8 cellular contexts compared by ENCODE assay signal in genomic region chr6:42049116-42049809, GRCh38. TPM values are rescaled to one million over a fixed set of nuclear protein-coding genes. Genes with fewer than 3 reads are reported as not detected.
DNase-seq lines count a peak whose midpoint lies in the region; FAIRE-seq and TF ChIP-seq lines count a peak whose summit lies in the region.

No MANE protein-coding gene starts in this region.

- H3K9me3 Mint-ChIP-seq in activated naive CD4-positive, alpha-beta T cell treated with anti-CD3 and anti-CD28 coated beads, Interleukin-2, amount 50 U/mL, for 24 hours: no peaks in the 10 kb centered on the region
- H3K9me3 Mint-ChIP-seq in astrocyte (ENCODE audit: unreplicated experiment): no peaks in the 10 kb centered on the region

- H3K4me1 ChIP-seq in astrocyte (ENCODE audit: insufficient read depth, low read length) (peaks cover 18% of the 10 kb centered on the region), tibial nerve (peaks cover 6 to 77% (median 50%) of the 10 kb centered on the region in 4 donors)

- H3K4me3 Mint-ChIP-seq in activated naive CD4-positive, alpha-beta T cell treated with anti-CD3 and anti-CD28 coated beads, Interleukin-2, amount 50 U/mL, for 24 hours: peak overlapping the region; percentile 97
- peak overlapping the region; percentile 85 for H3K4me3 Mint-ChIP-seq in astrocyte (ENCODE audit: unreplicated experiment)

- H3K27me3 ChIP-seq in astrocyte (ENCODE audit: insufficient read depth, low read length) (peaks cover 17% of the 10 kb centered on the region), tibial nerve (no peaks in the 10 kb centered on the region)

- H3K27ac ChIP-seq in astrocyte (ENCODE audit: low read depth, low read length) (no peak overlapping the region), tibial nerve (peak overlapping the region; percentile 86 to 98 (median 90))

- no peaks in the 10 kb centered on the region for H3K27me3 Mint-ChIP-seq in activated naive CD4-positive, alpha-beta T cell treated with anti-CD3 and anti-CD28 coated beads, Interleukin-2, amount 50 U/mL, for 24 hours
- no peaks in the 10 kb centered on the region for H3K27me3 Mint-ChIP-seq in astrocyte (ENCODE audit: low read depth, unreplicated experiment)

- peaks cover 7% of the 10 kb centered on the region for H4K20me1 ChIP-seq in astrocyte (ENCODE audit: insufficient read depth, low read length)

- DNase-seq in activated naive CD4-positive, alpha-beta T cell (lab: John Stamatoyannopoulos, UW): no peak
- DNase-seq in astrocyte (ENCODE audit: low read depth) (no peak), lower leg skin (ENCODE audit: low spot score in 2 of 2) (peak in 1 of 2 donors; percentile 89), tibial nerve (ENCODE audit: low spot score in 2 of 2) (no peak), cerebellar cortex (ENCODE audit: low spot score) (no peak), NCI-H187 treated with DMSO at 0.1 percent for 48 hours (lab: John Stamatoyannopoulos, UW) (no peak), frontal cortex (ENCODE audit: low spot score in 2 of 2) (no peak)

- H3K9me3 ChIP-seq in astrocyte (ENCODE audit: insufficient read depth, low read depth, low read length) (no peaks in the 10 kb centered on the region), tibial nerve (no peaks in the 10 kb centered on the region)

- peak overlapping the region; percentile 66 for H3K9ac ChIP-seq in astrocyte (ENCODE audit: low read length)

- H3K4me1 Mint-ChIP-seq in activated naive CD4-positive, alpha-beta T cell treated with anti-CD3 and anti-CD28 coated beads, Interleukin-2, amount 50 U/mL, for 24 hours: peaks cover 75% of the 10 kb centered on the region
- peaks cover 31% of the 10 kb centered on the region for H3K4me1 Mint-ChIP-seq in astrocyte (ENCODE audit: low read depth, unreplicated experiment)

- peaks cover 5% of the 10 kb centered on the region for H3K36me3 Mint-ChIP-seq in activated naive CD4-positive, alpha-beta T cell treated with anti-CD3 and anti-CD28 coated beads, Interleukin-2, amount 50 U/mL, for 24 hours
- H3K36me3 Mint-ChIP-seq in astrocyte (ENCODE audit: low read depth, unreplicated experiment): no peaks in the 10 kb centered on the region

- peak overlapping the region; percentile 92 for H3K4me2 ChIP-seq in astrocyte (ENCODE audit: low read length)

- no peak for FAIRE-seq in astrocyte (lab: Jason Lieb, UNC)
- no peak for FAIRE-seq in frontal cortex (lab: Jason Lieb, UNC)

- H3K4me3 ChIP-seq in astrocyte (ENCODE audit: insufficient read depth, low read depth, low read length) (peak overlapping the region; percentile 64), lower leg skin (ENCODE audit: low read depth, poor library complexity, severe bottlenecking) (peak overlapping the region; percentile 75), tibial nerve (peak overlapping the region; percentile 55 to 87 (median 69))

- peak overlapping the region; percentile 90 for H2AFZ ChIP-seq in astrocyte (ENCODE audit: low read depth, low read length)

- intact Hi-C loops in lower leg skin (cut with DNase I; ENCODE audit: low total_unique reads): no loop called here

- H3K36me3 ChIP-seq in astrocyte (ENCODE audit: insufficient read depth, low read length): no peaks in the 10 kb centered on the region
- peaks cover 0 to 27% (median 0%) of the 10 kb centered on the region in 3 donors for H3K36me3 ChIP-seq in tibial nerve

- TF ChIP-seq POLR2A in lower leg skin (IDR thresholded peaks at IDR 0.05) (no peak), tibial nerve (IDR thresholded peaks at IDR 0.05) (no peak)

- TF ChIP-seq EP300 in tibial nerve (IDR thresholded peaks at IDR 0.05): no peak

- H3K79me2 ChIP-seq in astrocyte (ENCODE audit: insufficient read depth, low read length): peaks cover 9% of the 10 kb centered on the region

- TF ChIP-seq CTCF in astrocyte (IDR thresholded peaks at IDR 0.05; ENCODE audit: insufficient read depth, low read depth, low read length) (no peak), lower leg skin (IDR thresholded peaks at IDR 0.05) (no peak), tibial nerve (IDR thresholded peaks at IDR 0.05) (no peak)

- peak overlapping the region; percentile 95 for H3K27ac Mint-ChIP-seq in activated naive CD4-positive, alpha-beta T cell treated with anti-CD3 and anti-CD28 coated beads, Interleukin-2, amount 50 U/mL, for 24 hours
- H3K27ac Mint-ChIP-seq in astrocyte (ENCODE audit: unreplicated experiment): peak overlapping the region; percentile 53

- WGBS in lower leg skin, 2 donors: 53 to 54% methylated on average over 30 to 36 of the region's 36 CpGs
- WGBS in tibial nerve, 2 donors: 53 to 63% methylated on average over 33 to 36 of the region's 36 CpGs

RNA-seq across cellular contexts. Expression of gene TAF8, which starts 1.1 kb away (rescaled TPM):
- 13.6 and 14.8 TPM in 2 replicates for total RNA-seq in astrocyte
- total RNA-seq in lower leg skin: 10 to 100 TPM; 15.8 to 24.0 (median 18.9) TPM
- total RNA-seq in tibial nerve: 10 to 100 TPM; 10.7 to 27.6 (median 20.9) TPM
- total RNA-seq in frontal cortex: 4.5 TPM
